Comparison of ENCODE assay signal across 8 cellular contexts in genomic region chr12:68863886-68864454, GRCh38. TPM values are rescaled to one million over a fixed set of nuclear protein-coding genes. Genes with fewer than 3 reads are reported as not detected.
DNase-seq lines count a peak whose midpoint lies in the region; ATAC-seq and TF ChIP-seq lines count a peak whose summit lies in the region.
"Not testable (repeated sequence)": the region's sequence is repeated elsewhere in the genome, so short reads cannot be mapped to it uniquely, and the experiment has no call there.

No MANE protein-coding gene starts in this region.

- CTCF ChIA-PET in activated CD4-positive, alpha-beta T cell treated with anti-CD3 and anti-CD28 coated beads, Interleukin-2, amount 10 ng/mL, durations not matched to agents 7 days and 5 days (lab: Charles Lee) = interaction anchor here (0.6 kb wide), 1 partner anchor 33 kb away, joined by 3 read pairs; no protein-coding TSS in a partner anchor

- DNase-seq in EH (ENCODE audit: low read depth) (peak; percentile 63), HAP-1 (ENCODE audit: low spot score in 2 of 2) (peak; percentile 57 to 58), M059J (ENCODE audit: low read depth) (peak; percentile 59), NCI-H82 treated with DMSO at 0.1 percent for 48 hours (lab: John Stamatoyannopoulos, UW; ENCODE audit: unreplicated experiment) (peak; percentile 4), midbrain (lab: John Stamatoyannopoulos, UW) (peak; percentile 58)
- peak; percentile 46 for DNase-seq in activated CD4-positive, alpha-beta T cell treated with anti-CD3 and anti-CD28 coated beads, Interleukin-2, amount 10 ng/mL, durations not matched to agents 7 days and 5 days
- DNase-seq in esophagus squamous epithelium (lab: John Stamatoyannopoulos, UW); upper lobe of right lung: not testable (repeated sequence)

- not testable (repeated sequence) for H3K9me3 ChIP-seq in HAP-1, esophagus squamous epithelium, upper lobe of right lung

- not testable (repeated sequence) for TF ChIP-seq POLR2A in esophagus squamous epithelium (IDR thresholded peaks at IDR 0.05)

- H3K36me3 ChIP-seq in HAP-1 (replicated peaks) = not testable (repeated sequence)
- H3K36me3 ChIP-seq in esophagus squamous epithelium = peaks cover 0 to 12% (median 0%) of the 10 kb centered on the region in 3 donors
- peaks cover 41% of the 10 kb centered on the region for H3K36me3 ChIP-seq in upper lobe of right lung

- WGBS in esophagus squamous epithelium, 2 donors = 67 to 71% methylated on average over 8 of the region's 8 CpGs

- not testable (repeated sequence) for H3K4me3 ChIP-seq in HAP-1, esophagus squamous epithelium, upper lobe of right lung

- H3K36me3 Mint-ChIP-seq in activated CD4-positive, alpha-beta T cell treated with anti-CD3 and anti-CD28 coated beads, Interleukin-2, amount 10 ng/mL, durations not matched to agents 7 days and 5 days (ENCODE audit: low read depth) = not testable (repeated sequence)

- TF ChIP-seq CTCF in esophagus squamous epithelium (IDR thresholded peaks at IDR 0.05) (peak; percentile 39 to 78 (median 60)), upper lobe of right lung (IDR thresholded peaks at IDR 0.05) (peak; percentile 64)

- intact Hi-C loops in esophagus squamous epithelium (cut with DNase I) = not testable (repeated sequence)
- intact Hi-C loops in upper lobe of right lung (cut with DNase I) = loop anchor here (10.0 kb wide), 1 partner anchor 211 kb away; no protein-coding TSS in a partner anchor

- H3K27ac ChIP-seq in esophagus squamous epithelium, upper lobe of right lung: not testable (repeated sequence)

- ATAC-seq in upper lobe of right lung = peak; percentile 79

- H3K4me1 Mint-ChIP-seq in activated CD4-positive, alpha-beta T cell treated with anti-CD3 and anti-CD28 coated beads, Interleukin-2, amount 10 ng/mL, durations not matched to agents 7 days and 5 days = not testable (repeated sequence)

- not testable (repeated sequence) for H3K4me3 Mint-ChIP-seq in activated CD4-positive, alpha-beta T cell treated with anti-CD3 and anti-CD28 coated beads, Interleukin-2, amount 10 ng/mL, durations not matched to agents 7 days and 5 days

- not testable (repeated sequence) for H3K4me1 ChIP-seq in HAP-1, upper lobe of right lung
- H3K4me1 ChIP-seq in esophagus squamous epithelium = peaks cover 0 to 13% (median 3%) of the 10 kb centered on the region in 3 donors

- not testable (repeated sequence) for H3K9me3 Mint-ChIP-seq in activated CD4-positive, alpha-beta T cell treated with anti-CD3 and anti-CD28 coated beads, Interleukin-2, amount 10 ng/mL, durations not matched to agents 7 days and 5 days

- POLR2A ChIA-PET in activated CD4-positive, alpha-beta T cell treated with anti-CD3 and anti-CD28 coated beads, Interleukin-2, amount 10 ng/mL, durations not matched to agents 7 days and 5 days (lab: Charles Lee) = not testable (repeated sequence)

- in situ Hi-C loops in HAP-1 (cut with MboI; ENCODE audit: low sequenced_read_pairs) = loop anchor here (10.0 to 25.0 kb wide), 2 partner anchors 211 to 373 kb away; partner anchors contain the start of gene CPSF6

- not testable (repeated sequence) for H3K27me3 Mint-ChIP-seq in activated CD4-positive, alpha-beta T cell treated with anti-CD3 and anti-CD28 coated beads, Interleukin-2, amount 10 ng/mL, durations not matched to agents 7 days and 5 days

- not testable (repeated sequence) for H3K27me3 ChIP-seq in HAP-1 (ENCODE audit: low read depth); esophagus squamous epithelium; upper lobe of right lung

- H3K27ac Mint-ChIP-seq in activated CD4-positive, alpha-beta T cell treated with anti-CD3 and anti-CD28 coated beads, Interleukin-2, amount 10 ng/mL, durations not matched to agents 7 days and 5 days = not testable (repeated sequence)

RNA-seq across cellular contexts. Expression of gene MDM2, which starts 56.0 kb away (rescaled TPM):
- 33.5 and 45.2 TPM in 2 replicates for total RNA-seq in M059J (2014; rRNA removed; shearing (Covaris generic))
- total RNA-seq in activated CD4-positive, alpha-beta T cell treated with anti-CD3 and anti-CD28 coated beads, Interleukin-2, amount 10 ng/mL, durations not matched to agents 7 days and 5 days = 100 to 1,000 TPM; 207 to 214 TPM
- 10 to 100 TPM; 46.5 to 87.1 (median 67.9) TPM for total RNA-seq in esophagus squamous epithelium
- total RNA-seq in upper lobe of right lung = 198 TPM
